In genomic region chr3:125194061-125194848, GRCh38 we compare ENCODE assay signal across 31 cellular contexts. TPM values are rescaled to one million over a fixed set of nuclear protein-coding genes. Genes with fewer than 3 reads are reported as not detected.
DNase-seq lines count a peak whose midpoint lies in the region; ATAC-seq and TF ChIP-seq lines count a peak whose summit lies in the region.
"Had no signal": no experiment of that assay in that cellular context is flagged by ENCODE, and none has a peak within 500 bp of the region (broad histone marks: within the 10 kb centered on the region; RNA-seq: fewer than 3 reads in every experiment).

No MANE protein-coding gene starts in this region.

- H3K9me3 ChIP-seq in GM23248 (ENCODE audit: low read depth) (no peaks in the 10 kb centered on the region), adrenal gland (replicated peaks in 1 of 3) (no peaks in the 10 kb centered on the region)
- H3K9me3 ChIP-seq: ascending aorta, heart right ventricle, psoas muscle, SK-N-SH, upper lobe of right lung had no signal

- H3K9ac ChIP-seq in GM23248: no peak overlapping the region
- H3K9ac ChIP-seq in mesendoderm (ENCODE audit: low read length): no peak overlapping the region
- H3K9ac ChIP-seq: SK-N-SH had no signal

- H3K27me3 Mint-ChIP-seq in natural killer cell (ENCODE audit: low read depth in 2 of 2): no peaks in the 10 kb centered on the region
- H3K27me3 Mint-ChIP-seq: activated naive CD4-positive, alpha-beta T cell treated with anti-CD3 and anti-CD28 coated beads, Interleukin-2, amount 50 U/mL, for 24 hours; central memory CD8-positive, alpha-beta T cell; stimulated activated memory B cell treated with anti-CD40 and anti-IgM and Interleukin-4, amounts not matched to agents 10 μg/mL and 1 μg/mL and 100 μg/mL, for 72 hours had no signal

- TF ChIP-seq POLR2A in adrenal gland (IDR thresholded peaks at IDR 0.05): no peak

- no peak overlapping the region for H4K8ac ChIP-seq in mesendoderm (ENCODE audit: low read depth, low read length)

- H4K20me1 ChIP-seq in GM23248 (ENCODE audit: insufficient read depth): no peaks in the 10 kb centered on the region

- no peaks in the 10 kb centered on the region for H3K36me3 Mint-ChIP-seq in natural killer cell
- H3K36me3 Mint-ChIP-seq: activated naive CD4-positive, alpha-beta T cell treated with anti-CD3 and anti-CD28 coated beads, Interleukin-2, amount 50 U/mL, for 24 hours; naive B cell; stimulated activated memory B cell treated with anti-CD40 and anti-IgM and Interleukin-4, amounts not matched to agents 10 μg/mL and 1 μg/mL and 100 μg/mL, for 72 hours had no signal

- H3K23ac ChIP-seq in mesendoderm (ENCODE audit: low read length): no peak overlapping the region

- no peak overlapping the region for H3K56ac ChIP-seq in mesendoderm (ENCODE audit: low read length)

- H2BK15ac ChIP-seq in mesendoderm (replicated peaks; ENCODE audit: low read depth): no peak overlapping the region

- H2AK5ac ChIP-seq in mesendoderm (ENCODE audit: low read length): no peak overlapping the region

- no peak overlapping the region for H3K4me3 Mint-ChIP-seq in natural killer cell
- H3K4me3 Mint-ChIP-seq: activated naive CD4-positive, alpha-beta T cell treated with anti-CD3 and anti-CD28 coated beads, Interleukin-2, amount 50 U/mL, for 24 hours; activated T-helper 17 cell treated with anti-CD3 and anti-CD28 coated beads, Interleukin-2, amount 50 U/mL, for 72 hours; central memory CD8-positive, alpha-beta T cell; naive B cell; stimulated activated memory B cell treated with anti-CD40 and anti-IgM and Interleukin-4, amounts not matched to agents 10 μg/mL and 1 μg/mL and 100 μg/mL, for 72 hours; T-helper 1 cell treated with Interleukin-12 subunit alpha and Interleukin-12 subunit beta and Interleukin-4 antibody, amounts not matched to agents 30 μg/mL and 1 μg/mL, for 36 hours had no signal

- H3K4me1 ChIP-seq in GM23248 (ENCODE audit: insufficient read depth) (0 out of 2 replicates have a peak, but pooled peaks cover 5% of the 10 kb centered on the region), mesendoderm (ENCODE audit: control insufficient read depth, low read depth, low read length) (peaks cover 20% of the 10 kb centered on the region), adrenal gland (replicated peaks in 1 of 2) (no peaks in the 10 kb centered on the region)
- H3K4me1 ChIP-seq: ascending aorta, heart right ventricle, psoas muscle, upper lobe of right lung had no signal

- H3K4ac ChIP-seq in mesendoderm (ENCODE audit: low read depth, low read length): no peak overlapping the region

- no peaks in the 10 kb centered on the region for H3K9me3 Mint-ChIP-seq in natural killer cell
- H3K9me3 Mint-ChIP-seq: activated naive CD4-positive, alpha-beta T cell treated with anti-CD3 and anti-CD28 coated beads, Interleukin-2, amount 50 U/mL, for 24 hours; activated T-helper 17 cell treated with anti-CD3 and anti-CD28 coated beads, Interleukin-2, amount 50 U/mL, for 72 hours; central memory CD8-positive, alpha-beta T cell; naive B cell; stimulated activated memory B cell treated with anti-CD40 and anti-IgM and Interleukin-4, amounts not matched to agents 10 μg/mL and 1 μg/mL and 100 μg/mL, for 72 hours; T-helper 1 cell treated with Interleukin-12 subunit alpha and Interleukin-12 subunit beta and Interleukin-4 antibody, amounts not matched to agents 30 μg/mL and 1 μg/mL, for 36 hours had no signal

- H3F3A ChIP-seq in GM23248 (ENCODE audit: insufficient read depth): no peaks in the 10 kb centered on the region

- H3K27me3 ChIP-seq in GM23248 (replicated peaks; ENCODE audit: insufficient read depth) (no peaks in the 10 kb centered on the region), mesendoderm (ENCODE audit: insufficient read depth, low read length, poor library complexity) (no peaks in the 10 kb centered on the region), adrenal gland (no peaks in the 10 kb centered on the region)
- H3K27me3 ChIP-seq: ascending aorta, heart right ventricle, upper lobe of right lung had no signal

- intact Hi-C loops in natural killer cell (cut with micrococcal nuclease): no loop called here
- intact Hi-C loops in adrenal gland (cut with DNase I): no loop called here

- H3K79me1 ChIP-seq in mesendoderm (ENCODE audit: low read length): no peaks in the 10 kb centered on the region

- H3K9me2 ChIP-seq in GM23248 (ENCODE audit: insufficient read depth): no peaks in the 10 kb centered on the region
- H3K9me2 ChIP-seq: SK-N-SH had no signal

- in situ Hi-C loops in GM23248 (cut with MboI): no loop called here

- TF ChIP-seq CTCF in natural killer cell (IDR thresholded peaks at IDR 0.05) (no peak), adrenal gland (IDR thresholded peaks at IDR 0.05) (no peak)

- H3K27ac ChIP-seq in GM23248: no peak overlapping the region
- H3K27ac ChIP-seq in epithelial cell of prostate: peak overlapping the region; percentile 18
- no peak overlapping the region for H3K27ac ChIP-seq in mesendoderm (ENCODE audit: low read depth, low read length)
- H3K27ac ChIP-seq in adrenal gland: no peak overlapping the region
- H3K27ac ChIP-seq: ascending aorta, C4-2B, heart right ventricle, psoas muscle, upper lobe of right lung had no signal

- H3K4me1 Mint-ChIP-seq in natural killer cell: peaks cover 0 to 7% of the 10 kb centered on the region in 2 donors
- H3K4me1 Mint-ChIP-seq: activated naive CD4-positive, alpha-beta T cell treated with anti-CD3 and anti-CD28 coated beads, Interleukin-2, amount 50 U/mL, for 24 hours; activated T-helper 17 cell treated with anti-CD3 and anti-CD28 coated beads, Interleukin-2, amount 50 U/mL, for 72 hours; central memory CD8-positive, alpha-beta T cell had no signal

- H3K4me2 ChIP-seq in GM23248 (ENCODE audit: unreplicated experiment) (no peak overlapping the region), mesendoderm (ENCODE audit: low read length) (no peak overlapping the region)
- H3K4me2 ChIP-seq: SK-N-SH had no signal

- peak; percentile 41 for DNase-seq in GM23248
- peak; percentile 37 for DNase-seq in NCI-H1105 (lab: John Stamatoyannopoulos, UW)
- peak; percentile 48 for DNase-seq in epithelial cell of prostate (ENCODE audit: low read depth, low spot score)
- DNase-seq in mesendoderm: peak; percentile 65
- no peak for DNase-seq in natural killer cell
- DNase-seq in adrenal gland: no peak
- DNase-seq: activated CD4-positive, alpha-beta T cell treated with anti-CD3 and anti-CD28 coated beads, Interleukin-2, amount 50 U/mL, for 48 hours; activated CD8-positive, alpha-beta memory T cell treated with anti-CD3 and anti-CD28 coated beads, Interleukin-2, amount 50 U/mL, for 48 hours; Calu3; GOT3; heart right ventricle; Kasumi-1; left cardiac atrium; naive B cell; NCI-H187 treated with DMSO at 0.1 percent for 48 hours; NCI-H226; NCI-H748 treated with DMSO at 0.1 percent for 48 hours; nucleus accumbens; psoas muscle; SK-N-SH; stimulated activated CD4-positive, alpha-beta T cell treated with anti-CD3 and anti-CD28 coated beads, Interleukin-4, amount 100 ng/mL, for 4 hours; upper lobe of right lung had no signal

- H3K18ac ChIP-seq in mesendoderm (ENCODE audit: low read length): no peak overlapping the region

- no peak overlapping the region for H2BK5ac ChIP-seq in mesendoderm (ENCODE audit: low read length)

- no peaks in the 10 kb centered on the region for H3K79me2 ChIP-seq in GM23248 (ENCODE audit: insufficient read depth)
- no peaks in the 10 kb centered on the region for H3K79me2 ChIP-seq in mesendoderm (ENCODE audit: control insufficient read depth, insufficient read depth, low read length)

- no peak overlapping the region for H3K27ac Mint-ChIP-seq in natural killer cell
- H3K27ac Mint-ChIP-seq: activated naive CD4-positive, alpha-beta T cell treated with anti-CD3 and anti-CD28 coated beads, Interleukin-2, amount 50 U/mL, for 24 hours; activated T-helper 17 cell treated with anti-CD3 and anti-CD28 coated beads, Interleukin-2, amount 50 U/mL, for 72 hours; naive B cell; stimulated activated memory B cell treated with anti-CD40 and anti-IgM and Interleukin-4, amounts not matched to agents 10 μg/mL and 1 μg/mL and 100 μg/mL, for 72 hours; T-helper 1 cell treated with Interleukin-12 subunit alpha and Interleukin-12 subunit beta and Interleukin-4 antibody, amounts not matched to agents 30 μg/mL and 1 μg/mL, for 36 hours had no signal

- no peak overlapping the region for H4K5ac ChIP-seq in mesendoderm (ENCODE audit: low read length)

- ATAC-seq in natural killer cell (no peak), GM18498 (IDR thresholded peaks at IDR 0.05; ENCODE audit: unreplicated experiment) (no peak)
- ATAC-seq: heart right ventricle; left cardiac atrium; psoas muscle; stimulated activated memory B cell treated with anti-CD40 and anti-IgM and Interleukin-4, amounts not matched to agents 10 μg/mL and 1 μg/mL and 100 μg/mL, for 72 hours; upper lobe of right lung had no signal

- H2BK120ac ChIP-seq in mesendoderm (ENCODE audit: low read depth, low read length): no peak overlapping the region

- WGBS in GM23248 (ENCODE audit: low coverage in 1 of 2, low lambda C conversion rate in 2 of 2, missing lambda C conversion rate in 2 of 2), 2 experiments: 90 to 95% methylated on average over 7 of the region's 7 CpGs
- WGBS in mesendoderm (ENCODE audit: extremely low coverage, insufficient coverage, low lambda C conversion rate): no CpG with 5 or more reads among the region's 7 CpGs
- WGBS in adrenal gland, 4 donors: 89 to 93% (median 91%) methylated on average over 6 to 7 of the region's 7 CpGs

- no peak overlapping the region for H3K4me3 ChIP-seq in GM23248
- H3K4me3 ChIP-seq in mesendoderm (ENCODE audit: low read length): no peak overlapping the region
- no peak overlapping the region for H3K4me3 ChIP-seq in adrenal gland
- H3K4me3 ChIP-seq: ascending aorta, GM12878, heart right ventricle, psoas muscle, upper lobe of right lung had no signal

- H2AFZ ChIP-seq in GM23248: no peak overlapping the region

- H3K36me3 ChIP-seq in GM23248 (ENCODE audit: low read depth): no peaks in the 10 kb centered on the region
- no peaks in the 10 kb centered on the region for H3K36me3 ChIP-seq in mesendoderm (ENCODE audit: control insufficient read depth, insufficient read depth, low read length)
- H3K36me3 ChIP-seq in adrenal gland (replicated peaks in 1 of 2): no peaks in the 10 kb centered on the region
- H3K36me3 ChIP-seq: ascending aorta, heart right ventricle, upper lobe of right lung had no signal

RNA-seq across cellular contexts. Expression of gene SLC12A8, which starts 18.3 kb away (rescaled TPM):
- total RNA-seq in GM23248 (2014; rRNA removed; shearing (Covaris generic)): 7.8 and 12.0 TPM in 2 replicates
- 3.4 and 3.5 TPM in 2 replicates for polyA plus RNA-seq in GM23248 (2016; fragmentation: Nextera tagmentation; extraction: Ambion mirVana)
- 10.7 TPM for polyA plus RNA-seq in mesendoderm (2013, experiment 1 of 2)
- polyA plus RNA-seq in mesendoderm (2013, experiment 2 of 2): 9.8 TPM
- 1 to 10 TPM in 1 of 3 donors, under 1 TPM in 2; 0.25 to 1.4 (median 0.61) TPM for total RNA-seq in natural killer cell
- total RNA-seq in adrenal gland: 1 to 10 TPM; 1.0 to 5.9 (median 3.0) TPM
- polyA plus RNA-seq in adrenal gland: 1 to 10 TPM; 1.1 to 1.9 (median 1.4) TPM
- total RNA-seq: ascending aorta had no signal

Comparison
In these comparisons a context has a peak if more than half of its experiments do, and no peak if none do; other contexts are left out.
1. DNase-seq: peak in GM23248 (single experiment), NCI-H1105 (single experiment), epithelial cell of prostate (single experiment) and mesendoderm (single experiment); none in natural killer cell (single experiment) and adrenal gland (0 of 7).